Comparison of ENCODE assay signal across 1 cellular context in the genomic region with DNA sequence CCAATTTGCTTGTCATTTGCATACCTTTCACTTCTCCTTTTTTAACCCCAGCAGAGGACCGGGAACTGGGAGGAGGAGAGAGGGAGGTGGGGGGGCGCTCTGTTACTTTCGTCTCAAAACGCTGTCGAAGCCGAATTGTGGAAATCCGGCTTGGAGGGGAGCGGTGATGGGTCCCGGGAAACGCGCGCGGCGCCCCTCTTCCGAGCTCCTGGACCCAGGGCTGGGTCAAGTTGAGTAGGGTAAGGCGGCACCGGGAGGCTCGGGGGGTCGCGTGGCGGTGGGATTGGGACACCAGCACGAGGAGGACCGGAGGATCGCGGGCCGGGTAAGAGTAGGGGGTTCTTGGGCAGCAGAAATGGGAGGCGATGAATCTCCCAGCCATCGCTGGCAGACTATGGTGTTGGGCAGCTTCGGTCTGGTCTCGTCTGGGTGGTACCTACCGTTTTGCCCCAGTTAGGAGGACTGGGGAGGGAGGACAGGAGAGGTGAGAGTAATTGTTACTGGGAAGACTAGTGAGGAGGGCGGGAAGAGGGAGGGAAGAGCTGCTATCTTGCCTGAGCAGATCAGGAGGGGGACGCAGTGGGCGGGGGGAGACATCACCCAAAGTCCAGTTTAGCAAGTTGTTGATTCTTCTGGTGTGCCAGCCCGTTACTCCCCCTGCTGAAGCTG.
A peak's percentile ranks its signal among the peaks of the same experiment; 100 is the strongest.
TF ChIP-seq lines count a peak whose summit lies in the region.

No MANE protein-coding gene starts in this region.

TF ChIP-seq in HepG2, 621 proteins besides CTCF, POLR2A, EP300 and RAD21 (continued from another document and continues in another):
- TF ChIP-seq, protein P1, sequence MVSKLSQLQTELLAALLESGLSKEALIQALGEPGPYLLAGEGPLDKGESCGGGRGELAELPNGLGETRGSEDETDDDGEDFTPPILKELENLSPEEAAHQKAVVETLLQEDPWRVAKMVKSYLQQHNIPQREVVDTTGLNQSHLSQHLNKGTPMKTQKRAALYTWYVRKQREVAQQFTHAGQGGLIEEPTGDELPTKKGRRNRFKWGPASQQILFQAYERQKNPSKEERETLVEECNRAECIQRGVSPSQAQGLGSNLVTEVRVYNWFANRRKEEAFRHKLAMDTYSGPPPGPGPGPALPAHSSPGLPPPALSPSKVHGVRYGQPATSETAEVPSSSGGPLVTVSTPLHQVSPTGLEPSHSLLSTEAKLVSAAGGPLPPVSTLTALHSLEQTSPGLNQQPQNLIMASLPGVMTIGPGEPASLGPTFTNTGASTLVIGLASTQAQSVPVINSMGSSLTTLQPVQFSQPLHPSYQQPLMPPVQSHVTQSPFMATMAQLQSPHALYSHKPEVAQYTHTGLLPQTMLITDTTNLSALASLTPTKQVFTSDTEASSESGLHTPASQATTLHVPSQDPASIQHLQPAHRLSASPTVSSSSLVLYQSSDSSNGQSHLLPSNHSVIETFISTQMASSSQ (IDR thresholded peaks at IDR 0.05; ENCODE audit: low read depth): no peak
- TF ChIP-seq, protein P1 (CRISPR knock-in tag; IDR thresholded peaks at IDR 0.05; ENCODE audit: borderline replicate concordance): 0 out of 2 replicates have a peak, but pooled peaks have one; percentile 19
- TF ChIP-seq ZNF382 (CRISPR knock-in tag; IDR thresholded peaks at IDR 0.05; ENCODE audit: borderline replicate concordance) (no peak), ZNF280D (CRISPR knock-in tag; IDR thresholded peaks at IDR 0.05) (no peak; the same call in 1 of the 2 replicates), NCOA5 (CRISPR knock-in tag; IDR thresholded peaks at IDR 0.05) (no peak), ZNF354B (CRISPR knock-in tag; IDR thresholded peaks at IDR 0.05) (no peak), SNAI1 (CRISPR knock-in tag; IDR thresholded peaks at IDR 0.05; ENCODE audit: borderline replicate concordance) (no peak), JARID2 (CRISPR knock-in tag; IDR thresholded peaks at IDR 0.05; ENCODE audit: insufficient replicate concordance) (no peak), ZHX2 (IDR thresholded peaks at IDR 0.05; ENCODE audit: low read depth) (no peak), ZHX2 (CRISPR knock-in tag; IDR thresholded peaks at IDR 0.05; ENCODE audit: borderline replicate concordance) (no peak), SATB2 (CRISPR knock-in tag; IDR thresholded peaks at IDR 0.05) (no peak), CENPT (CRISPR knock-in tag; IDR thresholded peaks at IDR 0.05; ENCODE audit: low read depth) (no peak), ZNF598 (CRISPR knock-in tag; IDR thresholded peaks at IDR 0.05; ENCODE audit: borderline replicate concordance) (no peak), HOXA9 (CRISPR knock-in tag; IDR thresholded peaks at IDR 0.05; ENCODE audit: borderline replicate concordance) (peak; percentile 71; the same call in 1 of the 2 replicates), ZFP62 (CRISPR knock-in tag; IDR thresholded peaks at IDR 0.05) (no peak), ZBTB14 (CRISPR knock-in tag; IDR thresholded peaks at IDR 0.05) (no peak), FLYWCH1 (CRISPR knock-in tag; IDR thresholded peaks at IDR 0.05) (no peak), ZNF616 (CRISPR knock-in tag; IDR thresholded peaks at IDR 0.05; ENCODE audit: low read depth) (no peak), ZNF343 (CRISPR knock-in tag; IDR thresholded peaks at IDR 0.05) (no peak), ZNF773 (CRISPR knock-in tag; IDR thresholded peaks at IDR 0.05; ENCODE audit: borderline replicate concordance) (0 out of 2 replicates have a peak, but pooled peaks have one; percentile 52), ZNF496 (CRISPR knock-in tag; IDR thresholded peaks at IDR 0.05; ENCODE audit: insufficient replicate concordance) (no peak), ZNF615 (CRISPR knock-in tag; IDR thresholded peaks at IDR 0.05; ENCODE audit: borderline replicate concordance) (no peak), KDM3A (CRISPR knock-in tag; IDR thresholded peaks at IDR 0.05; ENCODE audit: low read depth) (no peak), RBFOX2 (IDR thresholded peaks at IDR 0.05; ENCODE audit: low read depth, low read length) (peak; percentile 85), ZFP82 (CRISPR knock-in tag; IDR thresholded peaks at IDR 0.05; ENCODE audit: borderline replicate concordance) (no peak), AHDC1 (CRISPR knock-in tag; IDR thresholded peaks at IDR 0.05; ENCODE audit: borderline replicate concordance) (no peak)
- TF ChIP-seq, protein P2, sequence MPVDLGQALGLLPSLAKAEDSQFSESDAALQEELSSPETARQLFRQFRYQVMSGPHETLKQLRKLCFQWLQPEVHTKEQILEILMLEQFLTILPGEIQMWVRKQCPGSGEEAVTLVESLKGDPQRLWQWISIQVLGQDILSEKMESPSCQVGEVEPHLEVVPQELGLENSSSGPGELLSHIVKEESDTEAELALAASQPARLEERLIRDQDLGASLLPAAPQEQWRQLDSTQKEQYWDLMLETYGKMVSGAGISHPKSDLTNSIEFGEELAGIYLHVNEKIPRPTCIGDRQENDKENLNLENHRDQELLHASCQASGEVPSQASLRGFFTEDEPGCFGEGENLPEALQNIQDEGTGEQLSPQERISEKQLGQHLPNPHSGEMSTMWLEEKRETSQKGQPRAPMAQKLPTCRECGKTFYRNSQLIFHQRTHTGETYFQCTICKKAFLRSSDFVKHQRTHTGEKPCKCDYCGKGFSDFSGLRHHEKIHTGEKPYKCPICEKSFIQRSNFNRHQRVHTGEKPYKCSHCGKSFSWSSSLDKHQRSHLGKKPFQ (CRISPR knock-in tag; IDR thresholded peaks at IDR 0.05; ENCODE audit: insufficient replicate concordance): no peak
- TF ChIP-seq, protein P3, sequence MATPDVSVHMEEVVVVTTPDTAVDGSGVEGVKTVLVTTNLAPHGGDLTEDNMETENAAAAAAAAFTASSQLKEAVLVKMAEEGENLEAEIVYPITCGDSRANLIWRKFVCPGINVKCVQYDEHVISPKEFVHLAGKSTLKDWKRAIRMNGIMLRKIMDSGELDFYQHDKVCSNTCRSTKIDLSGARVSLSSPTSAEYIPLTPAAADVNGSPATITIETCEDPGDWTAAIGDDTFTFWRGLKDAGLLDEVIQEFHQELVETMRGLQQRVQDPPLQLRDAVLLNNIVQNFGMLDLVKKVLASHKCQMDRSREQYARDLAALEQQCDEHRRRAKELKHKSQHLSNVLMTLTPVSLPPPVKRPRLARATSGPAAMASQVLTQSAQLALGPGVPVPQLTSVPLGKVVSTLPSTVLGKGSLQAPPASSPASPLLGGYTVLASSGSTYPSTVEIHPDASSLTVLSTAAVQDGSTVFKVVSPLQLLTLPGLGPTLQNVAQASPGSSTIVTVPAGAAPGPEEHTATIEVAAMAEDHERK (CRISPR knock-in tag; IDR thresholded peaks at IDR 0.05; ENCODE audit: low read depth): no peak
